Comparison of ENCODE assay signal across 24 cellular contexts in genomic region chr5:142306077-142306502, GRCh38. TPM values are rescaled to one million over a fixed set of nuclear protein-coding genes. Genes with fewer than 3 reads are reported as not detected.
"Had no signal": no experiment of that assay in that cellular context is flagged by ENCODE, and none has a peak within 500 bp of the region (broad histone marks: within the 10 kb centered on the region; RNA-seq: fewer than 3 reads in every experiment).

No MANE protein-coding gene starts in this region.

- H2AFZ ChIP-seq: neural progenitor cell had no signal

- H3K27me3 ChIP-seq: adrenal gland, ascending aorta, breast epithelium, gastroesophageal sphincter, neural progenitor cell had no signal

- H3K4me1 Mint-ChIP-seq: activated B cell treated with CpG ODN at 0.5 μM for 24 hours had no signal

- H3K36me3 Mint-ChIP-seq: activated naive CD8-positive, alpha-beta T cell; naive thymus-derived CD4-positive, alpha-beta T cell had no signal

- H3K36me3 ChIP-seq: breast epithelium, neural progenitor cell had no signal

- DNase-seq: activated B cell treated with CpG ODN at 0.5 μM for 24 hours; activated CD4-positive, alpha-beta T cell treated with anti-CD3 and anti-CD28 coated beads for 4 hours; activated CD4-positive, alpha-beta T cell treated with anti-CD3 and anti-CD28 coated beads, Interleukin-2, amount 50 U/mL, for 48 hours; activated CD8-positive, alpha-beta memory T cell treated with anti-CD3 and anti-CD28 coated beads, Interleukin-2, amount 50 U/mL, for 48 hours; activated naive CD4-positive, alpha-beta T cell; activated T-cell treated with anti-CD3 and anti-CD28 coated beads, Interleukin-2, amount 50 U/mL, for 4 hours; adrenal gland; head of caudate nucleus; left cardiac atrium; mesenchymal stem cell; naive thymus-derived CD4-positive, alpha-beta T cell; retina; stimulated activated CD4-positive, alpha-beta T cell treated with anti-CD3 and anti-CD28 coated beads, Interleukin-4, amount 100 ng/mL, for 24 hours; stimulated activated naive CD4-positive, alpha-beta T cell treated with Interleukin-2 at 50 U/mL for 16 hours; T-helper 9 cell had no signal

- ATAC-seq: activated T-cell treated with anti-CD3 and anti-CD28 coated beads, Interleukin-2, amount 50 U/mL, for 4 hours; gastroesophageal sphincter; left cardiac atrium; naive thymus-derived CD4-positive, alpha-beta T cell had no signal

- H3K27me3 Mint-ChIP-seq: activated naive CD8-positive, alpha-beta T cell had no signal

- H3K27ac ChIP-seq: adrenal gland, breast epithelium, epithelial cell of prostate, gastroesophageal sphincter, neural progenitor cell had no signal

- H3K4me2 ChIP-seq: neural progenitor cell had no signal

- H3K4me3 Mint-ChIP-seq: activated B cell treated with CpG ODN at 0.5 μM for 24 hours; activated naive CD8-positive, alpha-beta T cell; activated T-cell treated with anti-CD3 and anti-CD28 coated beads, Interleukin-2, amount 50 U/mL, for 4 hours; naive thymus-derived CD4-positive, alpha-beta T cell; neural progenitor cell had no signal

- H3K4me1 ChIP-seq: adrenal gland, breast epithelium, gastroesophageal sphincter, neural progenitor cell had no signal

- H3K27ac Mint-ChIP-seq: activated B cell treated with CpG ODN at 0.5 μM for 24 hours; activated naive CD8-positive, alpha-beta T cell; activated T-helper 2 cell treated with anti-CD3 and anti-CD28 coated beads, Interferon-gamma antibody, Interleukin-2, Interleukin-4, amounts not matched to agents 10 μg/mL and 5 μg/mL and 100 μg/mL, durations not matched to agents 14 hours and 24 hours and 36 hours; naive thymus-derived CD4-positive, alpha-beta T cell; neural progenitor cell had no signal

- H3K9me3 Mint-ChIP-seq: activated B cell treated with CpG ODN at 0.5 μM for 24 hours; activated T-cell treated with anti-CD3 and anti-CD28 coated beads, Interleukin-2, amount 50 U/mL, for 4 hours; activated T-helper 2 cell treated with anti-CD3 and anti-CD28 coated beads, Interferon-gamma antibody, Interleukin-2, Interleukin-4, amounts not matched to agents 10 μg/mL and 5 μg/mL and 100 μg/mL, durations not matched to agents 14 hours and 24 hours and 36 hours; naive thymus-derived CD4-positive, alpha-beta T cell; neural progenitor cell had no signal

- H3K4me3 ChIP-seq: adrenal gland, ascending aorta, breast epithelium, coronary artery, gastroesophageal sphincter, neural progenitor cell, thoracic aorta had no signal

RNA-seq across cellular contexts. Expression of gene SPRY4, which starts 18.7 kb away (rescaled TPM):
- total RNA-seq: activated B cell treated with CpG ODN at 0.5 μM for 24 hours had no signal
- polyA plus RNA-seq: naive thymus-derived CD4-positive, alpha-beta T cell had no signal
